ENCODE assay signal across 8 cellular contexts in genomic region chr4:55947912-55948725, GRCh38. TPM values are rescaled to one million over a fixed set of nuclear protein-coding genes. Genes with fewer than 3 reads are reported as not detected.
A peak's percentile ranks its signal among the peaks of the same experiment; 100 is the strongest.
DNase-seq lines count a peak whose midpoint lies in the region; ATAC-seq and TF ChIP-seq lines count a peak whose summit lies in the region.

No MANE protein-coding gene starts in this region.

- H3K27ac ChIP-seq in A673 (ENCODE audit: low read depth, low read length, poor library complexity, severe bottlenecking) (peak overlapping the region; percentile 30), WERI-Rb-1 (no peak overlapping the region), temporal lobe (ENCODE audit: low read depth, low read length) (peak overlapping the region; percentile 17)

- H3K4me1 ChIP-seq in A673 (ENCODE audit: insufficient read depth, low read length, poor library complexity, severe bottlenecking) = peaks cover 13% of the 10 kb centered on the region
- peaks cover 8% of the 10 kb centered on the region for H3K4me1 ChIP-seq in mucosa of stomach (ENCODE audit: control insufficient read depth, insufficient read depth, low read length)

- H3K4me3 ChIP-seq in A673 (ENCODE audit: low read depth, low read length, poor library complexity, severe bottlenecking) = peak overlapping the region; percentile 76
- peak overlapping the region; percentile 89 for H3K4me3 ChIP-seq in WERI-Rb-1 (ENCODE audit: low read depth, low read length)
- peak overlapping the region; percentile 48 for H3K4me3 ChIP-seq in mucosa of stomach (ENCODE audit: low read length)

- no TSS peak for BruUV-seq in A673 (replicated peaks; lab: Mats Ljungman, UMichigan)

- CTCF ChIA-PET in A673 (lab: Charles Lee) = interaction anchor here (0.5 kb wide), 1 partner anchor 100 kb away, joined by 3 read pairs; no protein-coding TSS in a partner anchor

- H3K36me3 ChIP-seq in A673 (ENCODE audit: insufficient read depth, low read length, poor library complexity, severe bottlenecking) (peaks cover 4% of the 10 kb centered on the region), WERI-Rb-1 (peaks cover 9% of the 10 kb centered on the region), mucosa of stomach (ENCODE audit: control insufficient read depth, insufficient read depth, low read length) (no peaks in the 10 kb centered on the region)

- intact Hi-C loops in A673 (cut with micrococcal nuclease; ENCODE audit: unreplicated experiment) = loop anchor here (2.0 kb wide), 2 partner anchors 353 to 489 kb away; partner anchors contain the start of gene PAICS

- ATAC-seq in GM18867 (IDR thresholded peaks at IDR 0.05; ENCODE audit: unreplicated experiment) = peak; percentile 13

- TF ChIP-seq CTCF in A673 (conservative IDR thresholded peaks at IDR 0.05; ENCODE audit: low read depth, low read length) (no peak), WERI-Rb-1 (IDR thresholded peaks at IDR 0.05; ENCODE audit: low read depth, low read length) (no peak)

- POLR2A ChIA-PET in A673 (lab: Charles Lee; ENCODE audit: low non-redundant PET) = no interaction called here

- H3K9ac ChIP-seq in mucosa of stomach (ENCODE audit: low read length) = peak overlapping the region; percentile 67

- H3K27me3 ChIP-seq in A673 (replicated peaks; ENCODE audit: insufficient read depth, low read depth, low read length, poor library complexity) (no peaks in the 10 kb centered on the region), WERI-Rb-1 (ENCODE audit: insufficient read depth, low read depth, severe bottlenecking) (no peaks in the 10 kb centered on the region), mucosa of stomach (ENCODE audit: control insufficient read depth, insufficient read depth, low read length) (no peaks in the 10 kb centered on the region)

- no peaks in the 10 kb centered on the region for H3K9me3 ChIP-seq in A673 (ENCODE audit: low read depth, low read length, poor library complexity, severe bottlenecking)
- no peaks in the 10 kb centered on the region for H3K9me3 ChIP-seq in WERI-Rb-1 (ENCODE audit: severe bottlenecking)
- no peaks in the 10 kb centered on the region for H3K9me3 ChIP-seq in mucosa of stomach (ENCODE audit: control insufficient read depth, low read length)

- peak; percentile 41 for DNase-seq in A673 (ENCODE audit: low spot score)
- DNase-seq in HT-29 (ENCODE audit: low spot score) = peak; percentile 67
- DNase-seq in WERI-Rb-1 = no peak
- DNase-seq in effector CD8-positive, alpha-beta T cell (lab: John Stamatoyannopoulos, UW) = peak; percentile 35
- DNase-seq in NCI-H128 (lab: John Stamatoyannopoulos, UW; ENCODE audit: unreplicated experiment) = no peak

RNA-seq across cellular contexts. Expression of gene CEP135, which starts 0.6 kb away (rescaled TPM):
- total RNA-seq in A673 (2021) (13.8 and 15.3 TPM in 2 replicates), temporal lobe (12.8 TPM)
- 4.9 and 5.5 TPM in 2 replicates for total RNA-seq in HT-29 (2014; rRNA removed; shearing (Covaris generic))

Comparison
In these comparisons a context has a peak if more than half of its experiments do, and no peak if none do; other contexts are left out.
1. DNase-seq: peak in A673 (single experiment), HT-29 (single experiment) and effector CD8-positive, alpha-beta T cell (single experiment); none in WERI-Rb-1 (single experiment) and NCI-H128 (single experiment).
2. Peak in every context shown above with its lines, with median percentiles within 50 percentile points of each other: H3K4me3 ChIP-seq.